15 cellular contexts compared by ENCODE assay signal in the genomic region with DNA sequence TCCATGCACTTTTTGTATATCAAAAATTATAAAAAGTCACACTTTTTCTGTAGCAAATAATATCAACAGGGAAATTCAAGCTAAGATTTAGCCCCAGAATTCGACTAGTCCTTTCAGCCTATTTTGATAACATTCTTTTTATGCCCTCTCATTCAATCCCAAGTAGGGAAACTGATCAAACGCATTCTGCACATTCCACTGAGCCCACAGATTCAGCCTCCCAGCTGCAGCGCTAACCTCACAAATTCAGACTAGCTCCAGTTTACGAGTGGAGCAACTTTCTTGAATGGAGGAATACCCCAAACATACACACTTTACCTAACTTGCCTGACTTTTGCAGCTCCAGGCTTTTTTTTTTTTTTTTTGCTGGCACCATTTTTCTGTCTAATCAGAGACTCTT.
DNase-seq lines count a peak whose midpoint lies in the region; ATAC-seq and TF ChIP-seq lines count a peak whose summit lies in the region.
"Had no signal": no experiment of that assay in that cellular context is flagged by ENCODE, and none has a peak within 500 bp of the region (broad histone marks: within the 10 kb centered on the region; RNA-seq: fewer than 3 reads in every experiment).

No MANE protein-coding gene starts in this region.

- TF ChIP-seq CTCF in Loucy (conservative IDR thresholded peaks at IDR 0.05; ENCODE audit: low read length) (no peak), neural progenitor cell (IDR thresholded peaks at IDR 0.05) (no peak)

- H3K27me3 ChIP-seq in Loucy (ENCODE audit: insufficient read depth, low read length, poor library complexity, severe bottlenecking) (peaks cover 34% of the 10 kb centered on the region), neural progenitor cell (no peaks in the 10 kb centered on the region)
- H3K27me3 ChIP-seq: BE2C had no signal

- H4K20me1 ChIP-seq in Loucy (ENCODE audit: insufficient read depth, low read length, poor library complexity, severe bottlenecking): no peaks in the 10 kb centered on the region
- H4K20me1 ChIP-seq in neural progenitor cell (ENCODE audit: low read depth): no peaks in the 10 kb centered on the region

- no peak overlapping the region for H3K27ac Mint-ChIP-seq in neural progenitor cell
- H3K27ac Mint-ChIP-seq: CD8-positive, alpha-beta memory T cell had no signal

- no peaks in the 10 kb centered on the region for H3K9me3 ChIP-seq in Loucy (ENCODE audit: insufficient read depth, low read depth, low read length)
- H3K9me3 ChIP-seq in neural progenitor cell (ENCODE audit: low read depth): no peaks in the 10 kb centered on the region
- H3K9me3 ChIP-seq: A549, BE2C, Caco-2 had no signal

- H3K4me1 ChIP-seq in Loucy (ENCODE audit: insufficient read depth, low read length, poor library complexity, severe bottlenecking): peaks cover 18% of the 10 kb centered on the region
- peaks cover 6% of the 10 kb centered on the region for H3K4me1 ChIP-seq in neural progenitor cell
- H3K4me1 ChIP-seq: A549, BE2C, Caco-2 had no signal

- H3K4me3 Mint-ChIP-seq in neural progenitor cell: no peak overlapping the region
- H3K4me3 Mint-ChIP-seq: CD8-positive, alpha-beta memory T cell had no signal

- H3K79me2 ChIP-seq in Loucy (ENCODE audit: insufficient read depth, low read length) (no peaks in the 10 kb centered on the region), neural progenitor cell (ENCODE audit: low read depth) (no peaks in the 10 kb centered on the region)

- H3K4me3 ChIP-seq in Loucy (ENCODE audit: low read length, poor library complexity, severe bottlenecking): no peak overlapping the region
- no peak overlapping the region for H3K4me3 ChIP-seq in neural progenitor cell
- H3K4me3 ChIP-seq: A549 had no signal

- no peak overlapping the region for H3K27ac ChIP-seq in neural progenitor cell
- H3K27ac ChIP-seq: A549 had no signal

- peaks cover 4% of the 10 kb centered on the region for H3K9me3 Mint-ChIP-seq in neural progenitor cell

- no peak overlapping the region for H2AFZ ChIP-seq in Loucy (ENCODE audit: low read length)
- no peak overlapping the region for H2AFZ ChIP-seq in neural progenitor cell (replicated peaks)

- no peaks in the 10 kb centered on the region for H3K36me3 ChIP-seq in Loucy (ENCODE audit: insufficient read depth, low read length)
- H3K36me3 ChIP-seq in neural progenitor cell: no peaks in the 10 kb centered on the region
- H3K36me3 ChIP-seq: BE2C had no signal

- H3K36me3 Mint-ChIP-seq in neural progenitor cell: no peaks in the 10 kb centered on the region
- H3K36me3 Mint-ChIP-seq: CD8-positive, alpha-beta memory T cell had no signal

- H3F3A ChIP-seq in Loucy (ENCODE audit: low read depth) (no peaks in the 10 kb centered on the region), neural progenitor cell (ENCODE audit: low read depth) (no peaks in the 10 kb centered on the region)

- H3K4me1 Mint-ChIP-seq in neural progenitor cell: peaks cover 22% of the 10 kb centered on the region

- DNase-seq in astrocyte of the hippocampus (ENCODE audit: low read depth, low spot score): peak; percentile 55
- DNase-seq in neural progenitor cell (ENCODE audit: low spot score): peak; percentile 17
- no peak for DNase-seq in H4 (ENCODE audit: low spot score)
- DNase-seq in putamen (ENCODE audit: low spot score): no peak
- DNase-seq: BE2C; Caco-2; CD8-positive, alpha-beta memory T cell; DND-41; GF-D8; H7 had no signal

- no peaks in the 10 kb centered on the region for H3K9me2 ChIP-seq in Loucy (replicated peaks; ENCODE audit: low read depth, low read length)

- H3K4me2 ChIP-seq in Loucy (ENCODE audit: low read depth, low read length, poor library complexity, severe bottlenecking) (peak overlapping the region; percentile 44), neural progenitor cell (no peak overlapping the region)
- H3K4me2 ChIP-seq: A549 had no signal

- H3K27me3 Mint-ChIP-seq in neural progenitor cell (ENCODE audit: insufficient read depth, low read depth): peaks cover 2% of the 10 kb centered on the region

- H3K9ac ChIP-seq in Loucy (ENCODE audit: low read depth, low read length, poor library complexity, severe bottlenecking) (no peak overlapping the region), neural progenitor cell (no peak overlapping the region)

- no peak for ATAC-seq in HG03565 (IDR thresholded peaks at IDR 0.05; ENCODE audit: unreplicated experiment)
- no peak for ATAC-seq in HG03139 (IDR thresholded peaks at IDR 0.05; ENCODE audit: unreplicated experiment)
- ATAC-seq: A549, HepG2 had no signal

Comparison
In these comparisons a context has a peak if more than half of its experiments do, and no peak if none do; other contexts are left out.
1. DNase-seq: peak in astrocyte of the hippocampus (single experiment) and neural progenitor cell (single experiment); none in H4 (single experiment) and putamen (single experiment).